Comparison of ENCODE assay signal across 13 cellular contexts in genomic region chrX:63718010-63718694, GRCh38.
DNase-seq lines count a peak whose midpoint lies in the region; ATAC-seq, FAIRE-seq and TF ChIP-seq lines count a peak whose summit lies in the region.
"Had no signal": no experiment of that assay in that cellular context is flagged by ENCODE, and none has a peak within 500 bp of the region (broad histone marks: within the 10 kb centered on the region; RNA-seq: fewer than 3 reads in every experiment).

No MANE protein-coding gene starts in this region.

- no peaks in the 10 kb centered on the region for H3K4me1 ChIP-seq in stomach
- H3K4me1 ChIP-seq: foreskin keratinocyte had no signal

- no peaks in the 10 kb centered on the region for H3K9me3 ChIP-seq in stomach
- H3K9me3 ChIP-seq: sigmoid colon had no signal

- H3K4me3 ChIP-seq in stomach, result no peak overlapping the region
- H3K4me3 ChIP-seq: sigmoid colon had no signal

- no peaks in the 10 kb centered on the region for H3K27me3 Mint-ChIP-seq in activated naive CD4-positive, alpha-beta T cell treated with anti-CD3 and anti-CD28 coated beads for 36 hours (ENCODE audit: low read depth)
- H3K27me3 Mint-ChIP-seq: naive thymus-derived CD4-positive, alpha-beta T cell had no signal

- H3K36me3 ChIP-seq in stomach, result peaks cover 0 to 25% (median 11%) of the 10 kb centered on the region in 4 donors

- no peak overlapping the region for H3K27ac ChIP-seq in stomach
- H3K27ac ChIP-seq: foreskin keratinocyte, sigmoid colon had no signal

- DNase-seq in GM10266 (ENCODE audit: extremely low spot score), result peak; percentile 7
- DNase-seq in mesenteric fat pad (ENCODE audit: low spot score), result no peak
- DNase-seq in activated naive CD4-positive, alpha-beta T cell treated with anti-CD3 and anti-CD28 coated beads for 36 hours, result no peak
- DNase-seq in stomach, result no peak
- no peak for DNase-seq in GM12892 (ENCODE audit: insufficient read length)
- DNase-seq: DMS53; foreskin keratinocyte; naive thymus-derived CD4-positive, alpha-beta T cell; sigmoid colon had no signal

- H3K9me3 Mint-ChIP-seq in activated naive CD4-positive, alpha-beta T cell treated with anti-CD3 and anti-CD28 coated beads for 36 hours, result no peaks in the 10 kb centered on the region

- H3K4me1 Mint-ChIP-seq in activated naive CD4-positive, alpha-beta T cell treated with anti-CD3 and anti-CD28 coated beads for 36 hours (ENCODE audit: low read depth), result no peaks in the 10 kb centered on the region
- H3K4me1 Mint-ChIP-seq: naive thymus-derived CD4-positive, alpha-beta T cell had no signal

- CTCF ChIA-PET in activated naive CD4-positive, alpha-beta T cell treated with anti-CD3 and anti-CD28 coated beads for 36 hours (lab: Charles Lee), result no interaction called here

- peaks cover 23% of the 10 kb centered on the region for H3K36me3 Mint-ChIP-seq in activated naive CD4-positive, alpha-beta T cell treated with anti-CD3 and anti-CD28 coated beads for 36 hours (ENCODE audit: low read depth)

- peak; percentile 76 for ATAC-seq in GM19328 (IDR thresholded peaks at IDR 0.05; ENCODE audit: unreplicated experiment)
- ATAC-seq in HG02610 (IDR thresholded peaks at IDR 0.05; ENCODE audit: unreplicated experiment), result peak; percentile 87
- peak; percentile 93 for ATAC-seq in HG03442 (IDR thresholded peaks at IDR 0.05; ENCODE audit: unreplicated experiment)
- ATAC-seq: foreskin keratinocyte; naive thymus-derived CD4-positive, alpha-beta T cell had no signal

- intact Hi-C loops in activated naive CD4-positive, alpha-beta T cell treated with anti-CD3 and anti-CD28 coated beads for 36 hours (cut with micrococcal nuclease), result no loop called here
- intact Hi-C loops in stomach (cut with DNase I; ENCODE audit: low total_unique reads), result no loop called here

- TF ChIP-seq POLR2A in stomach (IDR thresholded peaks at IDR 0.05), result no peak
- TF ChIP-seq POLR2A in GM12892 (IDR thresholded peaks at IDR 0.05; ENCODE audit: low read depth, low read length), result no peak

- no peak for FAIRE-seq in GM12892 (lab: Jason Lieb, UNC)
- FAIRE-seq: keratinocyte had no signal

- no peak overlapping the region for H3K27ac Mint-ChIP-seq in activated naive CD4-positive, alpha-beta T cell treated with anti-CD3 and anti-CD28 coated beads for 36 hours
- H3K27ac Mint-ChIP-seq: naive thymus-derived CD4-positive, alpha-beta T cell had no signal

- H3K4me3 Mint-ChIP-seq in activated naive CD4-positive, alpha-beta T cell treated with anti-CD3 and anti-CD28 coated beads for 36 hours, result no peak overlapping the region
- H3K4me3 Mint-ChIP-seq: naive thymus-derived CD4-positive, alpha-beta T cell had no signal

- no peaks in the 10 kb centered on the region for H3K27me3 ChIP-seq in stomach
- H3K27me3 ChIP-seq: foreskin keratinocyte, sigmoid colon had no signal

- TF ChIP-seq EP300 in stomach (IDR thresholded peaks at IDR 0.05), result no peak

- 58 to 93% (median 82%) methylated on average over 2 of the region's 2 CpGs for WGBS in stomach, 5 donors

- TF ChIP-seq CTCF in GM10266 (IDR thresholded peaks at IDR 0.05; ENCODE audit: control insufficient read depth, insufficient read depth, low read depth, missing control alignments), result no peak
- no peak for TF ChIP-seq CTCF in stomach (IDR thresholded peaks at IDR 0.05)
